Comparison of ENCODE assay signal across 2 cellular contexts in genomic region chr6:114377881-114378280, GRCh38.
TF ChIP-seq lines count a peak whose summit lies in the region.

No MANE protein-coding gene starts in this region.

TF ChIP-seq in IMR-90, 13 proteins besides CTCF, POLR2A, EP300 and RAD21:
- TF ChIP-seq RFX5 (IDR thresholded peaks at IDR 0.05; ENCODE audit: low read depth, low read length) = no peak
- TF ChIP-seq NFE2L2 (IDR thresholded peaks at IDR 0.05; ENCODE audit: low read depth, low read length) = peak; percentile 64

TF ChIP-seq in H1, 55 proteins besides CTCF, POLR2A, EP300 and RAD21:
- no peak for TF ChIP-seq JUND (IDR thresholded peaks at IDR 0.05; ENCODE audit: low read length)
- no peak for TF ChIP-seq TEAD4 (IDR thresholded peaks at IDR 0.05; ENCODE audit: low read depth, low read length)
- TF ChIP-seq SIX5 (IDR thresholded peaks at IDR 0.05; ENCODE audit: low read depth, low read length) = no peak
- TF ChIP-seq, protein P1, sequence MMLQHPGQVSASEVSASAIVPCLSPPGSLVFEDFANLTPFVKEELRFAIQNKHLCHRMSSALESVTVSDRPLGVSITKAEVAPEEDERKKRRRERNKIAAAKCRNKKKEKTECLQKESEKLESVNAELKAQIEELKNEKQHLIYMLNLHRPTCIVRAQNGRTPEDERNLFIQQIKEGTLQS (IDR thresholded peaks at IDR 0.05; ENCODE audit: insufficient read depth, low read depth, low read length) = no peak
- TF ChIP-seq, protein P2, sequence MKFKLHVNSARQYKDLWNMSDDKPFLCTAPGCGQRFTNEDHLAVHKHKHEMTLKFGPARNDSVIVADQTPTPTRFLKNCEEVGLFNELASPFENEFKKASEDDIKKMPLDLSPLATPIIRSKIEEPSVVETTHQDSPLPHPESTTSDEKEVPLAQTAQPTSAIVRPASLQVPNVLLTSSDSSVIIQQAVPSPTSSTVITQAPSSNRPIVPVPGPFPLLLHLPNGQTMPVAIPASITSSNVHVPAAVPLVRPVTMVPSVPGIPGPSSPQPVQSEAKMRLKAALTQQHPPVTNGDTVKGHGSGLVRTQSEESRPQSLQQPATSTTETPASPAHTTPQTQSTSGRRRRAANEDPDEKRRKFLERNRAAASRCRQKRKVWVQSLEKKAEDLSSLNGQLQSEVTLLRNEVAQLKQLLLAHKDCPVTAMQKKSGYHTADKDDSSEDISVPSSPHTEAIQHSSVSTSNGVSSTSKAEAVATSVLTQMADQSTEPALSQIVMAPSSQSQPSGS (IDR thresholded peaks at IDR 0.05; ENCODE audit: low read length) = no peak
- TF ChIP-seq, protein P3, sequence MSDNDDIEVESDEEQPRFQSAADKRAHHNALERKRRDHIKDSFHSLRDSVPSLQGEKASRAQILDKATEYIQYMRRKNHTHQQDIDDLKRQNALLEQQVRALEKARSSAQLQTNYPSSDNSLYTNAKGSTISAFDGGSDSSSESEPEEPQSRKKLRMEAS (IDR thresholded peaks at IDR 0.05) = no peak
- no peak for TF ChIP-seq KDM5A (IDR thresholded peaks at IDR 0.05; ENCODE audit: low read length)
- TF ChIP-seq BRCA1 (IDR thresholded peaks at IDR 0.05; ENCODE audit: low read depth, low read length) = no peak
- no peak for TF ChIP-seq USF2 (IDR thresholded peaks at IDR 0.05; ENCODE audit: low read length)
- no peak for TF ChIP-seq SAP30 (IDR thresholded peaks at IDR 0.05; ENCODE audit: insufficient read depth, insufficient replicate concordance, low read length)
- TF ChIP-seq PHF8 (conservative IDR thresholded peaks at IDR 0.05; ENCODE audit: low read depth, low read length) = no peak
- no peak for TF ChIP-seq RBBP5 (IDR thresholded peaks at IDR 0.05; ENCODE audit: borderline replicate concordance, low read depth, low read length)
- no peak for TF ChIP-seq TCF12 (IDR thresholded peaks at IDR 0.05; ENCODE audit: low read depth, low read length)
- TF ChIP-seq CHD1 (IDR thresholded peaks at IDR 0.05; ENCODE audit: low read depth, low read length) = no peak
- TF ChIP-seq CEBPB (IDR thresholded peaks at IDR 0.05; ENCODE audit: low read depth, low read length) = no peak
- TF ChIP-seq BACH1 (IDR thresholded peaks at IDR 0.05; ENCODE audit: low read length) = no peak
- no peak for TF ChIP-seq CHD2 (IDR thresholded peaks at IDR 0.05; ENCODE audit: low read length)
- TF ChIP-seq SRF (IDR thresholded peaks at IDR 0.05; ENCODE audit: low read depth, low read length) = no peak
